In genomic region chr10:133308431-133309110, GRCh38 we compare ENCODE assay signal across 1 cellular context.
TF ChIP-seq lines count a peak whose summit lies in the region.

A gene with protein sequence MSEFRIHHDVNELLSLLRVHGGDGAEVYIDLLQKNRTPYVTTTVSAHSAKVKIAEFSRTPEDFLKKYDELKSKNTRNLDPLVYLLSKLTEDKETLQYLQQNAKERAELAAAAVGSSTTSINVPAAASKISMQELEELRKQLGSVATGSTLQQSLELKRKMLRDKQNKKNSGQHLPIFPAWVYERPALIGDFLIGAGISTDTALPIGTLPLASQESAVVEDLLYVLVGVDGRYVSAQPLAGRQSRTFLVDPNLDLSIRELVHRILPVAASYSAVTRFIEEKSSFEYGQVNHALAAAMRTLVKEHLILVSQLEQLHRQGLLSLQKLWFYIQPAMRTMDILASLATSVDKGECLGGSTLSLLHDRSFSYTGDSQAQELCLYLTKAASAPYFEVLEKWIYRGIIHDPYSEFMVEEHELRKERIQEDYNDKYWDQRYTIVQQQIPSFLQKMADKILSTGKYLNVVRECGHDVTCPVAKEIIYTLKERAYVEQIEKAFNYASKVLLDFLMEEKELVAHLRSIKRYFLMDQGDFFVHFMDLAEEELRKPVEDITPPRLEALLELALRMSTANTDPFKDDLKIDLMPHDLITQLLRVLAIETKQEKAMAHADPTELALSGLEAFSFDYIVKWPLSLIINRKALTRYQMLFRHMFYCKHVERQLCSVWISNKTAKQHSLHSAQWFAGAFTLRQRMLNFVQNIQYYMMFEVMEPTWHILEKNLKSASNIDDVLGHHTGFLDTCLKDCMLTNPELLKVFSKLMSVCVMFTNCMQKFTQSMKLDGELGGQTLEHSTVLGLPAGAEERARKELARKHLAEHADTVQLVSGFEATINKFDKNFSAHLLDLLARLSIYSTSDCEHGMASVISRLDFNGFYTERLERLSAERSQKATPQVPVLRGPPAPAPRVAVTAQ (minus strand): TSS chr10:133308872. CDS start chr10:133302941, 5,931 bp downstream.
A gene with protein sequence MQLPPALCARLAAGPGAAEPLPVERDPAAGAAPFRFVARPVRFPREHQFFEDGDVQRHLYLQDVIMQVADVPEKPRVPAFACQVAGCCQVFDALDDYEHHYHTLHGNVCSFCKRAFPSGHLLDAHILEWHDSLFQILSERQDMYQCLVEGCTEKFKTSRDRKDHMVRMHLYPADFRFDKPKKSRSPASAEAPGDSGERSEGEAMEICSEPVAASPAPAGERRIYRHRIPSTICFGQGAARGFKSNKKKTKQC (plus strand): TSS chr10:133308914. CDS start chr10:133308944, 30 bp downstream.

TF ChIP-seq in HepG2, 621 proteins besides CTCF, POLR2A, EP300 and RAD21 (continued from another document and continues in another):
- TF ChIP-seq ZNF549 (CRISPR knock-in tag; IDR thresholded peaks at IDR 0.05) (no peak), ZNF20 (CRISPR knock-in tag; IDR thresholded peaks at IDR 0.05) (no peak), ZNF780A (CRISPR knock-in tag; IDR thresholded peaks at IDR 0.05) (no peak), TCF7L2 (IDR thresholded peaks at IDR 0.05; ENCODE audit: low read depth, low read length) (no peak), ZKSCAN1 (IDR thresholded peaks at IDR 0.05; ENCODE audit: low read length) (no peak), BRD4 (CRISPR knock-in tag; IDR thresholded peaks at IDR 0.05) (no peak), SP4 (CRISPR knock-in tag; IDR thresholded peaks at IDR 0.05) (peak; percentile 88), MED13 (CRISPR knock-in tag; IDR thresholded peaks at IDR 0.05) (no peak), ZNF18 (CRISPR knock-in tag; IDR thresholded peaks at IDR 0.05; ENCODE audit: insufficient replicate concordance) (no peak), GATAD1 (CRISPR knock-in tag; IDR thresholded peaks at IDR 0.05) (peak; percentile 89), ZNF512 (CRISPR knock-in tag; IDR thresholded peaks at IDR 0.05) (no peak), ZFP82 (CRISPR knock-in tag; IDR thresholded peaks at IDR 0.05; ENCODE audit: borderline replicate concordance) (0 out of 2 replicates have a peak, but pooled peaks have one; percentile 65), RFXAP (CRISPR knock-in tag; IDR thresholded peaks at IDR 0.05; ENCODE audit: borderline replicate concordance) (no peak; the same call in 1 of the 2 replicates), ELF3 (CRISPR knock-in tag; IDR thresholded peaks at IDR 0.05) (no peak), CREM (IDR thresholded peaks at IDR 0.05) (no peak), CREM (CRISPR knock-in tag; IDR thresholded peaks at IDR 0.05) (no peak), PHF20 (CRISPR knock-in tag; IDR thresholded peaks at IDR 0.05) (0 out of 2 replicates have a peak, but pooled peaks have one; percentile 48), ZNF749 (CRISPR knock-in tag; IDR thresholded peaks at IDR 0.05; ENCODE audit: borderline replicate concordance) (peak; percentile 26; the same call in 1 of the 2 replicates), TBP (CRISPR knock-in tag; IDR thresholded peaks at IDR 0.05) (no peak), THAP7 (CRISPR knock-in tag; IDR thresholded peaks at IDR 0.05) (0 out of 2 replicates have a peak, but pooled peaks have one; percentile 4), GABPA (IDR thresholded peaks at IDR 0.05; ENCODE audit: low read depth, low read length) (peak; percentile 95), GABPA (CRISPR knock-in tag; IDR thresholded peaks at IDR 0.05; ENCODE audit: low read depth) (peak; percentile 85), CREB1 (IDR thresholded peaks at IDR 0.05) (peak; percentile 99), CREB1 (CRISPR knock-in tag; IDR thresholded peaks at IDR 0.05) (no peak), ZSCAN22 (CRISPR knock-in tag; IDR thresholded peaks at IDR 0.05) (no peak), HNRNPL (IDR thresholded peaks at IDR 0.05; ENCODE audit: low read depth, low read length) (no peak), ATF5 (CRISPR knock-in tag; IDR thresholded peaks at IDR 0.05; ENCODE audit: low read depth) (no peak), TBX2 (CRISPR knock-in tag; IDR thresholded peaks at IDR 0.05; ENCODE audit: borderline replicate concordance) (0 out of 2 replicates have a peak, but pooled peaks have one; percentile 8), HNF4G (IDR thresholded peaks at IDR 0.05; ENCODE audit: borderline replicate concordance, low read depth, low read length) (no peak), HNF4G (CRISPR knock-in tag; IDR thresholded peaks at IDR 0.05; ENCODE audit: borderline replicate concordance, low read depth) (no peak), ZNF883 (CRISPR knock-in tag; IDR thresholded peaks at IDR 0.05; ENCODE audit: not compliant biosample characterization) (peak; percentile 71), ZSCAN20 (CRISPR knock-in tag; IDR thresholded peaks at IDR 0.05; ENCODE audit: borderline replicate concordance) (peak; percentile 31; the same call in 1 of the 2 replicates), ONECUT2 (CRISPR knock-in tag; IDR thresholded peaks at IDR 0.05) (no peak), ZNF468 (CRISPR knock-in tag; IDR thresholded peaks at IDR 0.05) (no peak), CCDC6 (CRISPR knock-in tag; IDR thresholded peaks at IDR 0.05) (no peak; the same call in 1 of the 2 replicates), ZNF776 (CRISPR knock-in tag; IDR thresholded peaks at IDR 0.05) (peak; percentile 84), SRF (IDR thresholded peaks at IDR 0.05; ENCODE audit: low read depth, low read length) (no peak), ZNF10 (CRISPR knock-in tag; IDR thresholded peaks at IDR 0.05; ENCODE audit: borderline replicate concordance, low read depth) (no peak), DPF2 (CRISPR knock-in tag; IDR thresholded peaks at IDR 0.05; ENCODE audit: borderline replicate concordance, low read depth) (no peak), MAFK (conservative IDR thresholded peaks at IDR 0.05 in 1 of 2, IDR thresholded peaks at IDR 0.05 in 1 of 2; ENCODE audit: low read length in 2 of 2) (no peak), ATRX (CRISPR knock-in tag; IDR thresholded peaks at IDR 0.05; ENCODE audit: borderline replicate concordance) (no peak), SRSF1 (optimal IDR thresholded peaks at IDR 0.05; ENCODE audit: low read depth, low read length) (peak; percentile 64), HCFC1 (IDR thresholded peaks at IDR 0.05; ENCODE audit: low read depth, low read length) (peak; percentile 37; the same call in 1 of the 2 replicates), ZNF547 (CRISPR knock-in tag; IDR thresholded peaks at IDR 0.05) (peak; percentile 78; the same call in 1 of the 2 replicates), ZNF672 (CRISPR knock-in tag; IDR thresholded peaks at IDR 0.05) (no peak), FLYWCH1 (CRISPR knock-in tag; IDR thresholded peaks at IDR 0.05) (0 out of 2 replicates have a peak, but pooled peaks have one; percentile 77), RBFOX2 (IDR thresholded peaks at IDR 0.05; ENCODE audit: low read depth, low read length) (peak; percentile 94), E2F2 (CRISPR knock-in tag; IDR thresholded peaks at IDR 0.05; ENCODE audit: borderline replicate concordance) (no peak), ZSCAN25 (CRISPR knock-in tag; IDR thresholded peaks at IDR 0.05) (peak; percentile 70), ZNF235 (CRISPR knock-in tag; IDR thresholded peaks at IDR 0.05; ENCODE audit: borderline replicate concordance) (0 out of 2 replicates have a peak, but pooled peaks have one; percentile 41), ZSCAN31 (CRISPR knock-in tag; IDR thresholded peaks at IDR 0.05; ENCODE audit: low read depth) (no peak), NR1H2 (CRISPR knock-in tag; IDR thresholded peaks at IDR 0.05; ENCODE audit: borderline replicate concordance, low read depth) (no peak), HOXD1 (CRISPR knock-in tag; IDR thresholded peaks at IDR 0.05) (no peak)
- TF ChIP-seq, protein P1, sequence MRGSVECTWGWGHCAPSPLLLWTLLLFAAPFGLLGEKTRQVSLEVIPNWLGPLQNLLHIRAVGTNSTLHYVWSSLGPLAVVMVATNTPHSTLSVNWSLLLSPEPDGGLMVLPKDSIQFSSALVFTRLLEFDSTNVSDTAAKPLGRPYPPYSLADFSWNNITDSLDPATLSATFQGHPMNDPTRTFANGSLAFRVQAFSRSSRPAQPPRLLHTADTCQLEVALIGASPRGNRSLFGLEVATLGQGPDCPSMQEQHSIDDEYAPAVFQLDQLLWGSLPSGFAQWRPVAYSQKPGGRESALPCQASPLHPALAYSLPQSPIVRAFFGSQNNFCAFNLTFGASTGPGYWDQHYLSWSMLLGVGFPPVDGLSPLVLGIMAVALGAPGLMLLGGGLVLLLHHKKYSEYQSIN (CRISPR knock-in tag; IDR thresholded peaks at IDR 0.05; ENCODE audit: borderline replicate concordance), result no peak
- TF ChIP-seq, protein P2, sequence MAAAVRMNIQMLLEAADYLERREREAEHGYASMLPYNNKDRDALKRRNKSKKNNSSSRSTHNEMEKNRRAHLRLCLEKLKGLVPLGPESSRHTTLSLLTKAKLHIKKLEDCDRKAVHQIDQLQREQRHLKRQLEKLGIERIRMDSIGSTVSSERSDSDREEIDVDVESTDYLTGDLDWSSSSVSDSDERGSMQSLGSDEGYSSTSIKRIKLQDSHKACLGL (CRISPR knock-in tag; IDR thresholded peaks at IDR 0.05), result no peak; the same call in 1 of the 2 replicates
- TF ChIP-seq, protein P3, sequence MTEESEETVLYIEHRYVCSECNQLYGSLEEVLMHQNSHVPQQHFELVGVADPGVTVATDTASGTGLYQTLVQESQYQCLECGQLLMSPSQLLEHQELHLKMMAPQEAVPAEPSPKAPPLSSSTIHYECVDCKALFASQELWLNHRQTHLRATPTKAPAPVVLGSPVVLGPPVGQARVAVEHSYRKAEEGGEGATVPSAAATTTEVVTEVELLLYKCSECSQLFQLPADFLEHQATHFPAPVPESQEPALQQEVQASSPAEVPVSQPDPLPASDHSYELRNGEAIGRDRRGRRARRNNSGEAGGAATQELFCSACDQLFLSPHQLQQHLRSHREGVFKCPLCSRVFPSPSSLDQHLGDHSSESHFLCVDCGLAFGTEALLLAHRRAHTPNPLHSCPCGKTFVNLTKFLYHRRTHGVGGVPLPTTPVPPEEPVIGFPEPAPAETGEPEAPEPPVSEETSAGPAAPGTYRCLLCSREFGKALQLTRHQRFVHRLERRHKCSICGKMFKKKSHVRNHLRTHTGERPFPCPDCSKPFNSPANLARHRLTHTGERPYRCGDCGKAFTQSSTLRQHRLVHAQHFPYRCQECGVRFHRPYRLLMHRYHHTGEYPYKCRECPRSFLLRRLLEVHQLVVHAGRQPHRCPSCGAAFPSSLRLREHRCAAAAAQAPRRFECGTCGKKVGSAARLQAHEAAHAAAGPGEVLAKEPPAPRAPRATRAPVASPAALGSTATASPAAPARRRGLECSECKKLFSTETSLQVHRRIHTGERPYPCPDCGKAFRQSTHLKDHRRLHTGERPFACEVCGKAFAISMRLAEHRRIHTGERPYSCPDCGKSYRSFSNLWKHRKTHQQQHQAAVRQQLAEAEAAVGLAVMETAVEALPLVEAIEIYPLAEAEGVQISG (CRISPR knock-in tag; IDR thresholded peaks at IDR 0.05), result peak; percentile 79
- TF ChIP-seq, protein P4, sequence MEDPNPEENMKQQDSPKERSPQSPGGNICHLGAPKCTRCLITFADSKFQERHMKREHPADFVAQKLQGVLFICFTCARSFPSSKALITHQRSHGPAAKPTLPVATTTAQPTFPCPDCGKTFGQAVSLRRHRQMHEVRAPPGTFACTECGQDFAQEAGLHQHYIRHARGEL (CRISPR knock-in tag; IDR thresholded peaks at IDR 0.05), result no peak
- TF ChIP-seq, protein P5, sequence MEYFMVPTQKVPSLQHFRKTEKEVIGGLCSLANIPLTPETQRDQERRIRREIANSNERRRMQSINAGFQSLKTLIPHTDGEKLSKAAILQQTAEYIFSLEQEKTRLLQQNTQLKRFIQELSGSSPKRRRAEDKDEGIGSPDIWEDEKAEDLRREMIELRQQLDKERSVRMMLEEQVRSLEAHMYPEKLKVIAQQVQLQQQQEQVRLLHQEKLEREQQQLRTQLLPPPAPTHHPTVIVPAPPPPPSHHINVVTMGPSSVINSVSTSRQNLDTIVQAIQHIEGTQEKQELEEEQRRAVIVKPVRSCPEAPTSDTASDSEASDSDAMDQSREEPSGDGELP (IDR thresholded peaks at IDR 0.05; ENCODE audit: borderline replicate concordance, low read depth), result no peak
